In the genomic region with DNA sequence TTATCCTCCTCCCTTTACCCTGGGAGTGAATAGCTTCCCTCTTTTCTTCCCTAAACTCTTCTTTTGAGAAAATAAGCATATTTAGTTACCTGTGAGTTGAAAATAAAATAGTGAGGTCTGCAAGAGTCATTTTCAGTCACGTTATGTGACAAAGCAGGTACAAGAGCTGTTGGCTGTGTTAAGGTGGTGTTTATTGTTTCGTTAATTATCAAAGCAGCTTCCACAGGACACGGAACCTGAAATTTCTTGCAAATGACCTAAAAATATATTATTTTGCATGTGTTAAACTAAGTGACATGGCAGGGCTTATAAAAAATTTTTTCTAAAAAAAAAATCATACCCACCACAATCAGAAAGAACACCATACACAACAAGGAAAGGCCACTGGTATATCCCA, we compare ENCODE assay signal across 19 cellular contexts. TPM values are rescaled to one million over a fixed set of nuclear protein-coding genes. Genes with fewer than 3 reads are reported as not detected.
A peak's percentile ranks its signal among the peaks of the same experiment; 100 is the strongest.
DNase-seq lines count a peak whose midpoint lies in the region; ATAC-seq, FAIRE-seq and TF ChIP-seq lines count a peak whose summit lies in the region.
"Had no signal": no experiment of that assay in that cellular context is flagged by ENCODE, and none has a peak within 500 bp of the region (broad histone marks: within the 10 kb centered on the region; RNA-seq: fewer than 3 reads in every experiment).

No MANE protein-coding gene starts in this region.

- peaks cover 93% of the 10 kb centered on the region for H3K36me3 Mint-ChIP-seq in CD8-positive, alpha-beta T cell

- H4K20me1 ChIP-seq in HepG2 (ENCODE audit: insufficient read depth, low read length) (peaks cover 100% of the 10 kb centered on the region), GM12878 (ENCODE audit: control insufficient read depth, insufficient read depth) (no peaks in the 10 kb centered on the region), keratinocyte (ENCODE audit: control insufficient read depth, extremely low read depth, insufficient read depth, low read length) (peaks cover 41% of the 10 kb centered on the region)

- TF ChIP-seq POLR2A in HepG2 (IDR thresholded peaks at IDR 0.05; ENCODE audit: insufficient read depth in 1 of 2, low read depth in 2 of 2, low read length in 2 of 2): no peak; a peak in 2 of 4 replicates
- TF ChIP-seq POLR2A in right lobe of liver (IDR thresholded peaks at IDR 0.05): no peak
- no peak for TF ChIP-seq POLR2A in GM12878 (IDR thresholded peaks at IDR 0.05; ENCODE audit: low read depth, low read length)

- dilution Hi-C loops in keratinocyte (cut with MboI; ENCODE audit: extremely low pct_ligation_motif_present, low sequenced_read_pairs): no loop called here

- intact Hi-C loops in HepG2 (cut with micrococcal nuclease; ENCODE audit: unreplicated experiment): loop anchor here (10.0 kb wide), 1 partner anchor 369 kb away; the partner anchor contains the start of gene SCAF11
- intact Hi-C loops in right lobe of liver (cut with DNase I): no loop called here
- intact Hi-C loops in GM12878 (cut with micrococcal nuclease; ENCODE audit: unreplicated experiment): no loop called here
- intact Hi-C loops in tibial artery (cut with DNase I; ENCODE audit: low total_unique reads): no loop called here
- intact Hi-C loops in CD8-positive, alpha-beta T cell (cut with DNase I, micrococcal nuclease): no loop called here
- intact Hi-C loops in left lung (cut with DNase I): no loop called here

- FAIRE-seq in HepG2 (lab: Jason Lieb, UNC) (no peak), GM12878 (lab: Jason Lieb, UNC) (no peak), keratinocyte (lab: Jason Lieb, UNC) (no peak)
- FAIRE-seq: RCC 7860 had no signal

- SMC1A ChIA-PET in GM12878 (lab: Charles Lee; ENCODE audit: uncharacterized antibody, unreplicated experiment): interaction anchor here (0.9 to 5.3 kb wide), 14 partner anchors 8 to 297 kb away, joined by 3 to 30 read pairs (median 4); no protein-coding TSS in a partner anchor

- H2AFZ ChIP-seq in HepG2 (ENCODE audit: low read length) (no peak overlapping the region), GM12878 (ENCODE audit: control insufficient read depth, low read depth, low read length) (no peak overlapping the region), keratinocyte (ENCODE audit: control insufficient read depth, low read length) (no peak overlapping the region)

- no peaks in the 10 kb centered on the region for H3K9me1 ChIP-seq in keratinocyte (ENCODE audit: control insufficient read depth, extremely low read depth, insufficient read depth, low read length)

- H3K4me3 ChIP-seq in HepG2 (replicated peaks in 1 of 3; ENCODE audit: insufficient read depth in 1 of 3, low read depth in 2 of 3, low read length in 3 of 3) (peak overlapping the region; percentile 6 to 84 (median 12); a peak in 4 of 6 replicates), right lobe of liver (no peak overlapping the region), GM12878 (no peak overlapping the region), keratinocyte (ENCODE audit: control insufficient read depth in 2 of 3, extremely low read depth in 1 of 3, insufficient read depth in 2 of 3, low read depth in 1 of 3, low read length in 3 of 3) (peak overlapping the region in 2 of 3 experiments; percentile 2 to 4), tibial artery (peak overlapping the region in 1 of 2 donors; percentile 88), left lung (no peak overlapping the region)
- no peak overlapping the region for H3K4me3 ChIP-seq in CD8-positive, alpha-beta T cell (ENCODE audit: low read depth, low read length)

- no peak overlapping the region for H3K4me3 Mint-ChIP-seq in CD8-positive, alpha-beta T cell
- H3K4me3 Mint-ChIP-seq: T-cell, type B pancreatic cell had no signal

- POLR2A ChIA-PET in HepG2 (lab: Yijun Ruan, JAX): interaction anchor here (1.2 to 1.3 kb wide), 2 partner anchors 7 to 9 kb away, joined by 3 to 5 read pairs; partner anchors contain the start of gene SLC38A2
- POLR2A ChIA-PET in GM12878 (lab: Charles Lee): interaction anchor here (0.7 to 2.2 kb wide), 2 partner anchors 24 to 843 kb away, joined by 4 to 12 read pairs; no protein-coding TSS in a partner anchor
- POLR2A ChIA-PET in CD8-positive, alpha-beta T cell (lab: Charles Lee): no interaction called here

- in situ Hi-C loops in HepG2 (cut with HindIII; ENCODE audit: extremely low pct_ligation_motif_present, low pct_unique_long_range_greater_than_20kb) (no loop called here), GM12878 (cut with MboI) (no loop called here)

- TF ChIP-seq EP300 in HepG2 (IDR thresholded peaks at IDR 0.05; ENCODE audit: low read depth in 2 of 2, low read length in 2 of 2) (no peak), HepG2 (CRISPR knock-in tag; IDR thresholded peaks at IDR 0.05; ENCODE audit: borderline replicate concordance) (no peak), GM12878 (IDR thresholded peaks at IDR 0.05; ENCODE audit: borderline replicate concordance in 1 of 2, control insufficient read depth in 1 of 2, low read depth in 2 of 2, low read length in 2 of 2) (no peak)

- DNase-seq in HepG2 (ENCODE audit: low spot score) (no peak), right lobe of liver (no peak), GM12878 (ENCODE audit: low read depth, low spot score) (no peak), keratinocyte (ENCODE audit: low read depth, low spot score) (no peak), tibial artery (no peak), left lung (no peak), HuH-7.5 (ENCODE audit: low spot score) (no peak)
- DNase-seq in CD8-positive, alpha-beta T cell: no peak
- DNase-seq: activated CD4-positive, CD25-positive, alpha-beta regulatory T cell; activated naive CD4-positive, alpha-beta T cell treated with anti-CD3 and anti-CD28 coated beads, Interleukin-2, amount 50 U/mL, for 16 hours; AML-193; central memory CD4-positive, alpha-beta T cell; head of caudate nucleus; left colon; NCI-H2029 treated with DMSO at 0.1 percent for 48 hours; T-cell had no signal

- TF ChIP-seq RAD21 in HepG2 (CRISPR knock-in tag; IDR thresholded peaks at IDR 0.05): no peak
- no peak for TF ChIP-seq RAD21 in GM12878 (IDR thresholded peaks at IDR 0.05; ENCODE audit: insufficient read depth, low read depth, low read length)

- peak overlapping the region; percentile 97 for H3K27ac ChIP-seq in HepG2 (ENCODE audit: extremely low read length, insufficient read depth, low read length)
- H3K27ac ChIP-seq in right lobe of liver: peak overlapping the region in 1 of 3 donors; percentile 6
- H3K27ac ChIP-seq in GM12878 (ENCODE audit: control insufficient read depth, insufficient read depth): no peak overlapping the region; the same call in 1 of the 2 replicates
- H3K27ac ChIP-seq in keratinocyte (ENCODE audit: control insufficient read depth, insufficient read depth, low read length): peak overlapping the region; percentile 24
- H3K27ac ChIP-seq in tibial artery: peak overlapping the region; percentile 11 to 96
- H3K27ac ChIP-seq in CD8-positive, alpha-beta T cell (ENCODE audit: low read depth, low read length): no peak overlapping the region
- H3K27ac ChIP-seq in left lung: no peak overlapping the region

- H3K79me2 ChIP-seq in HepG2 (ENCODE audit: insufficient read depth, low read length) (peaks cover 29% of the 10 kb centered on the region), GM12878 (ENCODE audit: control insufficient read depth, insufficient read depth, low read length) (peaks cover 48% of the 10 kb centered on the region), keratinocyte (ENCODE audit: control insufficient read depth, insufficient read depth, low read length) (peaks cover 25% of the 10 kb centered on the region)

- H3K27ac Mint-ChIP-seq in CD8-positive, alpha-beta T cell: no peak overlapping the region

- CTCF ChIA-PET in HepG2 (lab: Yijun Ruan, JAX; ENCODE audit: low intra/inter-chr PET ratio, low total read pairs): no interaction called here
- CTCF ChIA-PET in GM12878 (lab: Yijun Ruan, JAX): interaction anchor here (0.6 to 2.5 kb wide), 14 partner anchors 8 to 416 kb away, joined by 3 to 8 read pairs (median 4); partner anchors contain the start of gene SLC38A1
- CTCF ChIA-PET in CD8-positive, alpha-beta T cell (lab: Charles Lee): interaction anchor here (0.8 to 1.8 kb wide), 3 partner anchors 11 to 311 kb away, joined by 3 to 5 read pairs (median 3); no protein-coding TSS in a partner anchor

- no peak overlapping the region for H3K9ac ChIP-seq in HepG2 (ENCODE audit: insufficient read depth, low read depth, low read length)
- no peak overlapping the region for H3K9ac ChIP-seq in GM12878 (ENCODE audit: control insufficient read depth, insufficient read depth, low read length)
- H3K9ac ChIP-seq in keratinocyte (ENCODE audit: control insufficient read depth, extremely low read depth, insufficient read depth, low read length): no peak overlapping the region

- H3K36me3 ChIP-seq in HepG2 (replicated peaks in 1 of 2; ENCODE audit: control insufficient read depth in 1 of 2, insufficient read depth in 2 of 2, low read length in 2 of 2): peaks cover 29 to 85% of the 10 kb centered on the region in 2 experiments
- H3K36me3 ChIP-seq in right lobe of liver: peaks cover 44 to 100% (median 90%) of the 10 kb centered on the region in 4 donors
- H3K36me3 ChIP-seq in GM12878 (ENCODE audit: control insufficient read depth in 2 of 2, insufficient read depth in 2 of 2, low read length in 1 of 2): peaks cover 4 to 58% of the 10 kb centered on the region in 2 experiments
- peaks cover 34 to 68% of the 10 kb centered on the region in 2 experiments for H3K36me3 ChIP-seq in keratinocyte (ENCODE audit: control insufficient read depth in 2 of 2, extremely low read depth in 1 of 2, insufficient read depth in 2 of 2, low read length in 2 of 2)
- H3K36me3 ChIP-seq in tibial artery: peaks cover 100% of the 10 kb centered on the region in 3 donors
- peaks cover 86% of the 10 kb centered on the region for H3K36me3 ChIP-seq in CD8-positive, alpha-beta T cell (ENCODE audit: insufficient read depth, low read length)
- H3K36me3 ChIP-seq in left lung: peaks cover 2 to 100% of the 10 kb centered on the region in 2 donors

- 90% methylated on average over 3 of the region's 3 CpGs for WGBS in HepG2 (ENCODE audit: low lambda C conversion rate)
- WGBS in right lobe of liver (ENCODE audit: insufficient coverage, low coverage, low lambda C conversion rate, missing lambda C conversion rate): 67% methylated on average over 3 of the region's 3 CpGs
- 48% methylated on average over 3 of the region's 3 CpGs for WGBS in GM12878 (ENCODE audit: insufficient coverage, insufficient replicate concordance, low lambda C conversion rate, missing lambda C conversion rate)

- TF ChIP-seq CTCF in HepG2 (CRISPR knock-in tag; IDR thresholded peaks at IDR 0.05): no peak
- no peak for TF ChIP-seq CTCF in right lobe of liver (IDR thresholded peaks at IDR 0.05)
- no peak for TF ChIP-seq CTCF in GM12878 (IDR thresholded peaks at IDR 0.05 in 2 of 3, conservative IDR thresholded peaks at IDR 0.05 in 1 of 3; ENCODE audit: control insufficient read depth in 2 of 3, extremely low read depth in 1 of 3, insufficient read depth in 1 of 3, low read depth in 3 of 3, low read length in 3 of 3)
- TF ChIP-seq CTCF in keratinocyte (optimal IDR thresholded peaks at IDR 0.05 in 1 of 3, IDR thresholded peaks at IDR 0.05 in 1 of 3, conservative IDR thresholded peaks at IDR 0.05 in 1 of 3; ENCODE audit: extremely low read depth in 1 of 3, insufficient read depth in 2 of 3, low read length in 3 of 3): no peak
- TF ChIP-seq CTCF in tibial artery (IDR thresholded peaks at IDR 0.05): no peak
- TF ChIP-seq CTCF in CD8-positive, alpha-beta T cell (IDR thresholded peaks at IDR 0.05): no peak
- TF ChIP-seq CTCF in left lung (IDR thresholded peaks at IDR 0.05): no peak

- ATAC-seq in HepG2 (no peak), right lobe of liver (no peak), GM12878 (no peak), left lung (no peak)
- ATAC-seq in CD8-positive, alpha-beta T cell: no peak
- ATAC-seq: left colon, T-cell had no signal

- H3K4me1 ChIP-seq in HepG2 (ENCODE audit: insufficient read depth, low read length) (peaks cover 63% of the 10 kb centered on the region), right lobe of liver (peaks cover 0 to 75% (median 15%) of the 10 kb centered on the region in 4 donors), GM12878 (ENCODE audit: control insufficient read depth, insufficient read depth, low read length) (peaks cover 36% of the 10 kb centered on the region), keratinocyte (ENCODE audit: control insufficient read depth, extremely low read depth, insufficient read depth, low read length) (peaks cover 54% of the 10 kb centered on the region), tibial artery (peaks cover 4 to 98% (median 47%) of the 10 kb centered on the region in 4 donors), left lung (peaks cover 48 to 79% of the 10 kb centered on the region in 2 donors)
- H3K4me1 ChIP-seq in CD8-positive, alpha-beta T cell (ENCODE audit: insufficient read depth, low read length): peaks cover 62% of the 10 kb centered on the region

- H3K27me3 ChIP-seq in HepG2 (ENCODE audit: control insufficient read depth in 1 of 2, insufficient read depth in 2 of 2, low read length in 2 of 2): no peaks in the 10 kb centered on the region
- no peaks in the 10 kb centered on the region for H3K27me3 ChIP-seq in right lobe of liver
- no peaks in the 10 kb centered on the region for H3K27me3 ChIP-seq in GM12878 (replicated peaks in 1 of 2; ENCODE audit: control insufficient read depth in 2 of 2, insufficient read depth in 2 of 2, low read length in 1 of 2)
- H3K27me3 ChIP-seq in keratinocyte (ENCODE audit: control insufficient read depth, extremely low read depth, insufficient read depth, low read length): no peaks in the 10 kb centered on the region
- no peaks in the 10 kb centered on the region for H3K27me3 ChIP-seq in tibial artery
- no peaks in the 10 kb centered on the region for H3K27me3 ChIP-seq in CD8-positive, alpha-beta T cell (ENCODE audit: insufficient read depth, low read length)
- no peaks in the 10 kb centered on the region for H3K27me3 ChIP-seq in left lung

- H3K9me3 ChIP-seq in HepG2 (ENCODE audit: low read length) (no peaks in the 10 kb centered on the region), right lobe of liver (no peaks in the 10 kb centered on the region), GM12878 (replicated peaks; ENCODE audit: control insufficient read depth, insufficient read depth, low read length) (no peaks in the 10 kb centered on the region), keratinocyte (ENCODE audit: control insufficient read depth, low read depth, low read length) (no peaks in the 10 kb centered on the region), tibial artery (no peaks in the 10 kb centered on the region), left lung (no peaks in the 10 kb centered on the region)
- H3K9me3 ChIP-seq in CD8-positive, alpha-beta T cell (ENCODE audit: low read length): no peaks in the 10 kb centered on the region

- BruUV-seq in HepG2 (replicated peaks; lab: Mats Ljungman, UMichigan): no TSS peak
- no TSS peak for BruUV-seq in GM12878 (replicated peaks; lab: Mats Ljungman, UMichigan)

- RAD21 ChIA-PET in GM12878 (lab: Charles Lee; ENCODE audit: unreplicated experiment): interaction anchor here (0.8 to 5.2 kb wide), 5 partner anchors 22 to 297 kb away, joined by 5 to 23 read pairs (median 12); no protein-coding TSS in a partner anchor

- H3K4me2 ChIP-seq in HepG2 (ENCODE audit: low read depth, low read length) (peak overlapping the region; percentile 94), GM12878 (ENCODE audit: control insufficient read depth, insufficient read depth) (peak overlapping the region; percentile 38; the same call in 1 of the 2 replicates), keratinocyte (ENCODE audit: control insufficient read depth, extremely low read depth, insufficient read depth, low read depth, low read length) (peak overlapping the region; percentile 25)

- H3K4me1 Mint-ChIP-seq in CD8-positive, alpha-beta T cell (ENCODE audit: low read depth): peaks cover 78% of the 10 kb centered on the region

- no peaks in the 10 kb centered on the region for H3K9me3 Mint-ChIP-seq in CD8-positive, alpha-beta T cell
- H3K9me3 Mint-ChIP-seq: nephron, T-cell, type B pancreatic cell had no signal

- H3K27me3 Mint-ChIP-seq in CD8-positive, alpha-beta T cell (ENCODE audit: low read depth): no peaks in the 10 kb centered on the region
- H3K27me3 Mint-ChIP-seq: T-cell, type B pancreatic cell had no signal

RNA-seq across cellular contexts. Expression of gene SLC38A2, which starts 8.3 kb away (rescaled TPM):
- total RNA-seq in HepG2 (2016; rRNA removed; fragmentation: Illumina TruSeq; extraction: Trizol) (230 and 368 TPM in 2 replicates), right lobe of liver (100 to 1,000 TPM in 5 of 6 experiments, 10 to 100 TPM in 1; 77.0 to 463 (median 290) TPM), GM12878 (2014; rRNA removed) (117 and 156 TPM in 2 replicates), GM12878 (2014; rRNA removed; fragmentation: Illumina TruSeq; extraction: Trizol) (109 and 111 TPM in 2 replicates), GM12878 (2021) (112 and 118 TPM in 2 replicates), left lung (100 to 1,000 TPM; 209 to 270 TPM)
- 31.8 and 45.4 TPM in 2 replicates for total RNA-seq in HepG2 (2016; cell fraction: cytosol; rRNA removed; fragmentation: Illumina TruSeq; extraction: Trizol; ENCODE audit: low read depth)
- total RNA-seq in HepG2 (2016; cell fraction: insoluble cytoplasmic fraction; rRNA removed; fragmentation: Illumina TruSeq; extraction: Trizol): 210 and 375 TPM in 2 replicates
- 98.8 and 127 TPM in 2 replicates for total RNA-seq in HepG2 (2016; cell fraction: membrane; rRNA removed; fragmentation: Illumina TruSeq; extraction: Trizol)
- total RNA-seq in HepG2 (2016; cell fraction: nucleus; rRNA removed; fragmentation: Illumina TruSeq; extraction: Trizol): 947 and 961 TPM in 2 replicates
- polyA plus RNA-seq in HepG2 (2011; rRNA removed) (861 and 880 TPM in 2 replicates), GM12878 (2011; rRNA removed) (103 and 142 TPM in 2 replicates), GM12878 (2014; fragmentation: Illumina TruSeq; extraction: Trizol) (84.2 and 115 TPM in 2 replicates), GM12878 (2014; fragmentation: Nextera tagmentation; extraction: Ambion mirVana) (10 to 100 TPM; 36.2 to 47.3 TPM), GM12878 (2014; rRNA removed) (48.4 and 61.8 TPM in 2 replicates), GM12878 (2016; fragmentation: Nextera tagmentation; extraction: Ambion mirVana) (10 to 100 TPM; 69.2 to 75.3 TPM), keratinocyte (213 to 577 TPM (median 375 TPM) in 3 replicates)
- 346 and 636 TPM in 2 replicates for polyA plus RNA-seq in HepG2 (2011; cell fraction: cytosol; rRNA removed)
- polyA plus RNA-seq in HepG2 (2011; cell fraction: nucleus; rRNA removed): 926 and 1,239 TPM in 2 replicates
- 836 and 868 TPM in 2 replicates for polyA plus RNA-seq in HepG2 (2012)
- polyA plus RNA-seq in HepG2 (2016; cell fraction: cytosol; fragmentation: Illumina TruSeq; extraction: Trizol; ENCODE audit: low read depth): 8.1 TPM in 2 replicates
- polyA plus RNA-seq in HepG2 (2016; cell fraction: insoluble cytoplasmic fraction; fragmentation: Illumina TruSeq; extraction: Trizol; ENCODE audit: low read depth): 138 and 148 TPM in 2 replicates
- polyA plus RNA-seq in HepG2 (2016; cell fraction: membrane; fragmentation: Illumina TruSeq; extraction: Trizol; ENCODE audit: low read depth): 24.1 and 28.9 TPM in 2 replicates
- 882 and 909 TPM in 2 replicates for polyA plus RNA-seq in HepG2 (2016; cell fraction: nucleus; fragmentation: Illumina TruSeq; extraction: Trizol; ENCODE audit: insufficient read depth, low read depth)
- polyA minus RNA-seq in HepG2 (2011; rRNA and poly(A)+ RNA removed; ENCODE audit: low replicate concordance): 406 and 1,055 TPM in 2 replicates
- 1,075 and 1,302 TPM in 2 replicates for polyA minus RNA-seq in HepG2 (2011; cell fraction: cytosol; rRNA and poly(A)+ RNA removed)
- 2,125 and 2,864 TPM in 2 replicates for polyA minus RNA-seq in HepG2 (2011; cell fraction: nucleus; rRNA and poly(A)+ RNA removed)
- 920 and 952 TPM in 2 replicates for total RNA-seq in GM12878 (2013; cell fraction: nucleolus; rRNA removed)
- polyA plus RNA-seq in GM12878 (2011; ENCODE audit: low read depth): 21.8 TPM
- polyA plus RNA-seq in GM12878 (2011; cell fraction: cytosol; rRNA removed): 39.8 and 59.5 TPM in 2 replicates
- polyA plus RNA-seq in GM12878 (2011; cell fraction: nucleus; rRNA removed): 187 and 191 TPM in 2 replicates
- polyA plus RNA-seq in GM12878 (2012): 37.4 and 49.1 TPM in 2 replicates
- 84.7 and 105 TPM in 2 replicates for polyA minus RNA-seq in GM12878 (2011; rRNA and poly(A)+ RNA removed)
- polyA minus RNA-seq in GM12878 (2011; cell fraction: cytosol; rRNA and poly(A)+ RNA removed): 40.1 and 47.0 TPM in 2 replicates
- 239 and 256 TPM in 2 replicates for polyA minus RNA-seq in GM12878 (2011; cell fraction: nucleus; rRNA and poly(A)+ RNA removed)
- 528 TPM for polyA plus RNA-seq in keratinocyte (2011; ENCODE audit: low read depth)
- 64.1 and 143 TPM in 2 replicates for polyA plus RNA-seq in keratinocyte (2011; cell fraction: cytosol; rRNA removed)
- 720 and 1,040 TPM in 2 replicates for polyA plus RNA-seq in keratinocyte (2011; cell fraction: nucleus; rRNA removed)
- polyA plus RNA-seq in keratinocyte (2012; ENCODE audit: low replicate concordance): 229 and 376 TPM in 2 replicates
- 238 to 790 TPM (median 512 TPM) in 3 replicates for polyA minus RNA-seq in keratinocyte
- 139 TPM for polyA minus RNA-seq in keratinocyte (2011; cell fraction: cytosol; rRNA and poly(A)+ RNA removed)
- 1,093 and 1,815 TPM in 2 replicates for polyA minus RNA-seq in keratinocyte (2011; cell fraction: nucleus; rRNA and poly(A)+ RNA removed)
- 100 to 1,000 TPM; 268 to 279 TPM for total RNA-seq in CD8-positive, alpha-beta T cell

Comparison
In these comparisons a context has a peak if more than half of its experiments do, and no peak if none do; other contexts are left out.
1. H3K4me3 ChIP-seq: peak in HepG2 (3 of 3) and keratinocyte (2 of 3); none in right lobe of liver (0 of 3), GM12878 (single experiment), CD8-positive, alpha-beta T cell (single experiment) and left lung (0 of 2).
2. H3K27ac ChIP-seq: peak in HepG2 (single experiment), keratinocyte (single experiment) and tibial artery (2 of 2); none in GM12878 (single experiment), CD8-positive, alpha-beta T cell (single experiment) and left lung (0 of 2).
3. H3K4me2 ChIP-seq: peak in every context shown above with its lines; median percentile 94 in HepG2; 38 in GM12878; 25 in keratinocyte.
4. Of the 75 proteins assayed by ChIP-seq in both HepG2 and GM12878: peak only in HepG2: POLR2AphosphoS5; only in GM12878: none; in both: none; in neither: 74.